16 cellular contexts compared by ENCODE assay signal in the genomic region with DNA sequence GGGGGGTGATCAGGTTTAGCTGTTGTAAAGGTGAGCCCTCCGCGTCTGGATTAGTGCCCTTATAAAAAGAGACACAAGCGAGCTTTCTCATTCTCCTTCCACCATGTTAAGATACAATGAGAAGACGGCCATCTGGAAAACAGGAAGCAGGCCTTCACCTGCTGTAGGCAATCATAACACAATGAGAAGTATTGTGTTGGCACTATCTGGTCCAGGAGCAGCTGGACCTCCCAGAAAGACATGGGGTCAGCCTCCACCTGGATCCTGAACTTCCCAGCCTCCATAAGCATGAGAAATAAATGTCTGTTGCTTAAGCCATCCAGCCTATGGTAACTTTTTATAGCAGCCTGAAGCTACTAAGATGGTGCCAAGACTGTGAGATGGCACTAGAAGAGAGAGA. TPM values are rescaled to one million over a fixed set of nuclear protein-coding genes. Genes with fewer than 3 reads are reported as not detected.
DNase-seq lines count a peak whose midpoint lies in the region; ATAC-seq and TF ChIP-seq lines count a peak whose summit lies in the region.
"Had no signal": no experiment of that assay in that cellular context is flagged by ENCODE, and none has a peak within 500 bp of the region (broad histone marks: within the 10 kb centered on the region; RNA-seq: fewer than 3 reads in every experiment).

No MANE protein-coding gene starts in this region.

- H3K4me3 Mint-ChIP-seq in activated naive CD8-positive, alpha-beta T cell treated with anti-CD3 and anti-CD28 coated beads, Interleukin-2, amount 50 U/mL, for 24 hours: no peak overlapping the region
- H3K4me3 Mint-ChIP-seq in activated naive CD8-positive, alpha-beta T cell treated with anti-CD3 and anti-CD28 coated beads for 36 hours: no peak overlapping the region
- no peak overlapping the region for H3K4me3 Mint-ChIP-seq in activated B cell treated with CpG ODN at 0.5 μM for 24 hours
- H3K4me3 Mint-ChIP-seq: CD4-positive, CD25-positive, alpha-beta regulatory T cell had no signal

- no peaks in the 10 kb centered on the region for H3K79me2 ChIP-seq in osteoblast (ENCODE audit: insufficient read depth, low read length)
- H3K79me2 ChIP-seq in OCI-LY7 (ENCODE audit: insufficient read depth, low read depth, low read length): no peaks in the 10 kb centered on the region

- no peak for DNase-seq in activated naive CD8-positive, alpha-beta T cell treated with anti-CD3 and anti-CD28 coated beads, Interleukin-2, amount 50 U/mL, for 24 hours
- DNase-seq in activated naive CD8-positive, alpha-beta T cell treated with anti-CD3 and anti-CD28 coated beads for 36 hours: no peak
- DNase-seq in activated B cell treated with CpG ODN at 0.5 μM for 24 hours (no peak), osteoblast (ENCODE audit: insufficient read length, low spot score, missing footprints) (peak; percentile 18), psoas muscle (no peak), OCI-LY7 (ENCODE audit: low spot score) (no peak)
- no peak for DNase-seq in activated T-cell treated with anti-CD3 and anti-CD28 coated beads, Interleukin-2, amount 50 U/mL, for 1 hour
- DNase-seq: 8988T; AML-193; Calu3; CD4-positive, CD25-positive, alpha-beta regulatory T cell; DMS 273 treated with DMSO at 0.1 percent for 48 hours; DMS79; EL had no signal

- ATAC-seq in activated naive CD8-positive, alpha-beta T cell treated with anti-CD3 and anti-CD28 coated beads, Interleukin-2, amount 50 U/mL, for 24 hours: no peak
- ATAC-seq in activated B cell treated with CpG ODN at 0.5 μM for 24 hours (ENCODE audit: low read depth): no peak
- no peak for ATAC-seq in psoas muscle

- WGBS in psoas muscle, 3 donors: 86 to 87% (median 87%) methylated on average over 4 of the region's 4 CpGs

- H3K4me3 ChIP-seq in osteoblast (ENCODE audit: insufficient read depth, low read length): no peak overlapping the region
- no peak overlapping the region for H3K4me3 ChIP-seq in psoas muscle
- no peak overlapping the region for H3K4me3 ChIP-seq in OCI-LY7 (ENCODE audit: low read depth, low read length, poor library complexity, severe bottlenecking)
- H3K4me3 ChIP-seq: BLaER1 treated with 17β-estradiol and CSF1 and Interleukin-3, amounts not matched to agents 10 nM and 100 nM; HAP-1 had no signal

- intact Hi-C loops in activated B cell treated with CpG ODN at 0.5 μM for 24 hours (cut with micrococcal nuclease) (no loop called here), psoas muscle (cut with DNase I) (no loop called here), OCI-LY7 (cut with micrococcal nuclease; ENCODE audit: unreplicated experiment) (no loop called here)

- no peaks in the 10 kb centered on the region for H3K27me3 ChIP-seq in osteoblast (ENCODE audit: insufficient read depth, low read length)
- no peaks in the 10 kb centered on the region for H3K27me3 ChIP-seq in psoas muscle (ENCODE audit: insufficient read depth in 3 of 3, low read length in 2 of 3)
- H3K27me3 ChIP-seq: BLaER1 treated with 17β-estradiol and CSF1 and Interleukin-3, amounts not matched to agents 10 nM and 100 nM had no signal

- no peak overlapping the region for H3K4me2 ChIP-seq in osteoblast (ENCODE audit: insufficient read depth, low read length)
- H3K4me2 ChIP-seq in OCI-LY7 (ENCODE audit: low read length): no peak overlapping the region

- H3K27ac ChIP-seq in osteoblast (ENCODE audit: low read depth, low read length) (no peak overlapping the region), psoas muscle (no peak overlapping the region), OCI-LY7 (ENCODE audit: low read depth, low read length, poor library complexity, severe bottlenecking) (no peak overlapping the region)
- H3K27ac ChIP-seq: BLaER1 treated with 17β-estradiol and CSF1 and Interleukin-3, amounts not matched to agents 10 nM and 100 nM had no signal

- H3K4me1 ChIP-seq in osteoblast (ENCODE audit: insufficient read depth, low read length) (peaks cover 14% of the 10 kb centered on the region), psoas muscle (no peaks in the 10 kb centered on the region), OCI-LY7 (ENCODE audit: insufficient read depth, low read length, poor library complexity, severe bottlenecking) (peaks cover 23% of the 10 kb centered on the region)
- H3K4me1 ChIP-seq: HAP-1 had no signal

- TF ChIP-seq CTCF in activated B cell treated with CpG ODN at 0.5 μM for 24 hours (IDR thresholded peaks at IDR 0.05) (no peak), osteoblast (IDR thresholded peaks at IDR 0.05; ENCODE audit: extremely low read depth, low read depth, low read length) (no peak), psoas muscle (IDR thresholded peaks at IDR 0.05) (no peak), OCI-LY7 (conservative IDR thresholded peaks at IDR 0.05; ENCODE audit: low read length) (no peak)

- peaks cover 2% of the 10 kb centered on the region for H3K27me3 Mint-ChIP-seq in activated naive CD8-positive, alpha-beta T cell treated with anti-CD3 and anti-CD28 coated beads, Interleukin-2, amount 50 U/mL, for 24 hours
- no peaks in the 10 kb centered on the region for H3K27me3 Mint-ChIP-seq in activated naive CD8-positive, alpha-beta T cell treated with anti-CD3 and anti-CD28 coated beads for 36 hours
- H3K27me3 Mint-ChIP-seq in activated B cell treated with CpG ODN at 0.5 μM for 24 hours: no peaks in the 10 kb centered on the region

- POLR2A ChIA-PET in activated B cell treated with CpG ODN at 0.5 μM for 24 hours (lab: Charles Lee): interaction anchor here (0.7 to 2.9 kb wide), 7 partner anchors 8 to 50 kb away, joined by 3 to 33 read pairs (median 4); a partner anchor contains a TSS
- POLR2A ChIA-PET in OCI-LY7 (lab: Charles Lee): interaction anchor here (0.7 to 2.1 kb wide), 8 partner anchors 8 to 52 kb away, joined by 3 to 9 read pairs (median 4); a partner anchor contains a TSS

- CTCF ChIA-PET in activated B cell treated with CpG ODN at 0.5 μM for 24 hours (lab: Charles Lee): interaction anchor here (1.8 to 2.0 kb wide), 2 partner anchors 8 to 63 kb away, joined by 4 to 5 read pairs; a partner anchor contains a TSS
- CTCF ChIA-PET in OCI-LY7 (lab: Charles Lee; ENCODE audit: unreplicated experiment): no interaction called here

- H4K20me1 ChIP-seq in osteoblast (ENCODE audit: insufficient read depth, low read length) (no peaks in the 10 kb centered on the region), OCI-LY7 (ENCODE audit: insufficient read depth, low read length) (no peaks in the 10 kb centered on the region)
- H4K20me1 ChIP-seq: BLaER1 treated with 17β-estradiol and CSF1 and Interleukin-3, amounts not matched to agents 10 nM and 100 nM had no signal

- no peaks in the 10 kb centered on the region for H3K36me3 Mint-ChIP-seq in activated naive CD8-positive, alpha-beta T cell treated with anti-CD3 and anti-CD28 coated beads, Interleukin-2, amount 50 U/mL, for 24 hours (ENCODE audit: low read depth)
- peaks cover 6% of the 10 kb centered on the region for H3K36me3 Mint-ChIP-seq in activated naive CD8-positive, alpha-beta T cell treated with anti-CD3 and anti-CD28 coated beads for 36 hours
- H3K36me3 Mint-ChIP-seq in activated B cell treated with CpG ODN at 0.5 μM for 24 hours (ENCODE audit: low read depth): no peaks in the 10 kb centered on the region

- no peaks in the 10 kb centered on the region for H3K9me3 ChIP-seq in osteoblast (ENCODE audit: low read depth, low read length)
- H3K9me3 ChIP-seq in psoas muscle: no peaks in the 10 kb centered on the region
- no peaks in the 10 kb centered on the region for H3K9me3 ChIP-seq in OCI-LY7 (ENCODE audit: low read length)
- H3K9me3 ChIP-seq: HAP-1 had no signal

- no TSS peak for BruUV-seq in OCI-LY7 (replicated peaks; lab: Mats Ljungman, UMichigan)

- H3K27ac Mint-ChIP-seq in activated naive CD8-positive, alpha-beta T cell treated with anti-CD3 and anti-CD28 coated beads, Interleukin-2, amount 50 U/mL, for 24 hours: peak overlapping the region; percentile 29
- H3K27ac Mint-ChIP-seq in activated naive CD8-positive, alpha-beta T cell treated with anti-CD3 and anti-CD28 coated beads for 36 hours: no peak overlapping the region
- peak overlapping the region; percentile 75 for H3K27ac Mint-ChIP-seq in activated B cell treated with CpG ODN at 0.5 μM for 24 hours
- H3K27ac Mint-ChIP-seq: CD4-positive, CD25-positive, alpha-beta regulatory T cell had no signal

- H2AFZ ChIP-seq in osteoblast (ENCODE audit: low read length): no peak overlapping the region
- H2AFZ ChIP-seq in OCI-LY7 (ENCODE audit: low read length): no peak overlapping the region

- H3K36me3 ChIP-seq in osteoblast (ENCODE audit: insufficient read depth, low read length) (no peaks in the 10 kb centered on the region), psoas muscle (ENCODE audit: insufficient read depth in 1 of 2, low read depth in 1 of 2) (no peaks in the 10 kb centered on the region), OCI-LY7 (ENCODE audit: insufficient read depth, low read length) (peaks cover 15% of the 10 kb centered on the region; the same call in 1 of the 2 replicates)
- H3K36me3 ChIP-seq: BLaER1 treated with 17β-estradiol and CSF1 and Interleukin-3, amounts not matched to agents 10 nM and 100 nM; HAP-1 had no signal

- no peaks in the 10 kb centered on the region for H3K9me2 ChIP-seq in OCI-LY7 (ENCODE audit: insufficient read depth, low read length)

- H3K4me1 Mint-ChIP-seq in activated naive CD8-positive, alpha-beta T cell treated with anti-CD3 and anti-CD28 coated beads, Interleukin-2, amount 50 U/mL, for 24 hours: peaks cover 9% of the 10 kb centered on the region
- no peaks in the 10 kb centered on the region for H3K4me1 Mint-ChIP-seq in activated naive CD8-positive, alpha-beta T cell treated with anti-CD3 and anti-CD28 coated beads for 36 hours
- H3K4me1 Mint-ChIP-seq in activated B cell treated with CpG ODN at 0.5 μM for 24 hours: peaks cover 49% of the 10 kb centered on the region

- H3K9me3 Mint-ChIP-seq in activated naive CD8-positive, alpha-beta T cell treated with anti-CD3 and anti-CD28 coated beads, Interleukin-2, amount 50 U/mL, for 24 hours: no peaks in the 10 kb centered on the region
- H3K9me3 Mint-ChIP-seq in activated naive CD8-positive, alpha-beta T cell treated with anti-CD3 and anti-CD28 coated beads for 36 hours: peaks cover 3% of the 10 kb centered on the region
- H3K9me3 Mint-ChIP-seq in activated B cell treated with CpG ODN at 0.5 μM for 24 hours: no peaks in the 10 kb centered on the region

RNA-seq across cellular contexts. Expression of a gene that starts 8.6 kb away (rescaled TPM):
- 10 to 100 TPM; 22.9 to 23.5 TPM for total RNA-seq in activated naive CD8-positive, alpha-beta T cell treated with anti-CD3 and anti-CD28 coated beads for 36 hours
- 16.6 and 18.7 TPM in 2 replicates for total RNA-seq in activated B cell treated with CpG ODN at 0.5 μM for 24 hours
- 34.7 and 41.3 TPM in 2 replicates for total RNA-seq in osteoblast
- total RNA-seq in psoas muscle: 10 to 100 TPM; 30.9 to 47.6 (median 38.8) TPM
- 100 to 1,000 TPM in 1 of 3 donors, 10 to 100 TPM in 2; 51.6 to 100 (median 59.0) TPM for polyA plus RNA-seq in psoas muscle
- 33.4 and 44.0 TPM in 2 replicates for total RNA-seq in OCI-LY7 (2014; rRNA removed; shearing (Covaris generic))
- 51.2 and 53.8 TPM in 2 replicates for total RNA-seq in OCI-LY7 (2022)

RNA-seq across cellular contexts. Expression of a gene that starts 42.6 kb away (rescaled TPM):
- total RNA-seq in activated naive CD8-positive, alpha-beta T cell treated with anti-CD3 and anti-CD28 coated beads for 36 hours: 10 to 100 TPM; 25.5 to 27.1 TPM
- total RNA-seq in activated B cell treated with CpG ODN at 0.5 μM for 24 hours (102 and 113 TPM in 2 replicates), osteoblast (66.6 and 83.6 TPM in 2 replicates), psoas muscle (1 to 10 TPM; 1.4 to 4.3 (median 3.0) TPM), OCI-LY7 (2022) (301 and 313 TPM in 2 replicates)
- 1 to 10 TPM; 1.0 to 1.6 (median 1.3) TPM for polyA plus RNA-seq in psoas muscle
- total RNA-seq in OCI-LY7 (2014; rRNA removed; shearing (Covaris generic)): 173 and 180 TPM in 2 replicates

Comparison
In these comparisons a context has a peak if more than half of its experiments do, and no peak if none do; other contexts are left out.
1. RNA of a gene that starts 42.6 kb away (total RNA-seq): 173 to 313 TPM in OCI-LY7, 102 to 113 TPM in activated B cell treated with CpG ODN at 0.5 μM for 24 hours, 66.6 to 83.6 TPM in osteoblast and 25.5 to 27.1 TPM in activated naive CD8-positive, alpha-beta T cell treated with anti-CD3 and anti-CD28 coated beads for 36 hours; 1.4 to 4.3 TPM in psoas muscle; every median in the first group is over 4 times any median in the second.